Comparison of ENCODE assay signal across 8 cellular contexts in the genomic region with DNA sequence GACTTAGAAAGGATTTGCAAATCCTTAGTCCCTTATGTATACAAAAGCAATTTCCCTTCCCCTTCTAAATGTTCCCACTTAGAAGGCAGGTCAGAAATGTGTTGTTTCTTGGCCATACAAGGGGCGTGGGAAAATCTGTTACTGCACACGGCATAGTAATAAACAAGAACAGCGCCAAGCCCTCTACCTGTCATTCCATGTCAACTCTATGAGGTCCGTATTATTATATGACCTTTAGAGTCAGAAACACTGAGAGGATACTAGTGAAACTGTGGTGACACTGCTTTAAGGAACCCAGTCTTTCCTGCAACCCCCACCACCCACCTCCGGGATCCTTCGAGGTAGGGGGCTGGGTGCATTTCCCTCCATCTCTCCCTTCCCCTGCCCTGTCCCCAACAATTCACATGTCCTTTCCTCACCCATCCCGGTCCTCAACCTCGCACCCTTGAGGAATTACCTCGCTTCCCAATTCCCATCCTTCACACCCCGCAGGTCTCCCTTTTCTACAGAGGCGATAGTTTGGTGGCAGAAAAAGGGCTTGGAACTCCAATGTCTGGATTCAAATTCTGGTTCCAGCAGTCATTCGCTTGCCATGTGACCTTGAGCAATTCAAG. TPM values are rescaled to one million over a fixed set of nuclear protein-coding genes. Genes with fewer than 3 reads are reported as not detected.
DNase-seq lines count a peak whose midpoint lies in the region; ATAC-seq and TF ChIP-seq lines count a peak whose summit lies in the region.

No MANE protein-coding gene starts in this region.

- H3K36me3 ChIP-seq in DND-41 (ENCODE audit: insufficient read depth, low read length) (peaks cover 19% of the 10 kb centered on the region; the same call in 1 of the 2 replicates), PC-3 (ENCODE audit: low read depth, low read length) (peaks cover 18% of the 10 kb centered on the region), parathyroid adenoma (ENCODE audit: control insufficient read depth, insufficient read depth, low read length) (no peaks in the 10 kb centered on the region)

- CTCF ChIA-PET in PC-3 (lab: Charles Lee) = no interaction called here

- H3K9me2 ChIP-seq in PC-3 (replicated peaks; ENCODE audit: low read length) = no peaks in the 10 kb centered on the region

- peak overlapping the region; percentile 86 for H2AFZ ChIP-seq in DND-41 (ENCODE audit: low read depth, low read length)
- H2AFZ ChIP-seq in PC-3 (ENCODE audit: low read length) = peak overlapping the region; percentile 63; the same call in 1 of the 2 replicates
- H2AFZ ChIP-seq in parathyroid adenoma = peak overlapping the region; percentile 83

- no peaks in the 10 kb centered on the region for H3K27me3 ChIP-seq in DND-41 (ENCODE audit: insufficient read depth, low read length, poor library complexity)
- H3K27me3 ChIP-seq in PC-3 (ENCODE audit: low read length) = no peaks in the 10 kb centered on the region
- no peaks in the 10 kb centered on the region for H3K27me3 ChIP-seq in parathyroid adenoma (ENCODE audit: control insufficient read depth, insufficient read depth, low read length)

- BruUV-seq in PC-3 (replicated peaks; lab: Mats Ljungman, UMichigan) = no TSS peak

- H3K9me3 ChIP-seq in DND-41 (ENCODE audit: insufficient read depth, low read length, severe bottlenecking) = no peaks in the 10 kb centered on the region
- no peaks in the 10 kb centered on the region for H3K9me3 ChIP-seq in PC-3 (ENCODE audit: low read length)
- H3K9me3 ChIP-seq in parathyroid adenoma (ENCODE audit: control insufficient read depth, low read length) = no peaks in the 10 kb centered on the region

- no peak for TF ChIP-seq CTCF in DND-41 (IDR thresholded peaks at IDR 0.05; ENCODE audit: borderline replicate concordance, extremely low read depth, low read length, poor library complexity, severe bottlenecking)
- TF ChIP-seq CTCF in PC-3 (conservative IDR thresholded peaks at IDR 0.05; ENCODE audit: low read depth, low read length) = no peak
- no peak for TF ChIP-seq CTCF in epithelial cell of esophagus (IDR thresholded peaks at IDR 0.05; ENCODE audit: insufficient read depth, low read depth, low read length, missing control alignments)
- TF ChIP-seq CTCF in parathyroid adenoma (IDR thresholded peaks at IDR 0.05) = no peak

- H3K9ac ChIP-seq in DND-41 (ENCODE audit: low read depth, low read length) (peak overlapping the region; percentile 68), PC-3 (ENCODE audit: low read length) (peak overlapping the region; percentile 82), parathyroid adenoma (no peak overlapping the region)

- DNase-seq in DND-41 = no peak
- DNase-seq in PC-3 = no peak
- DNase-seq in epithelial cell of esophagus (ENCODE audit: low read depth) = no peak
- no peak for DNase-seq in epidermal melanocyte (ENCODE audit: insufficient read length, low spot score)
- no peak for DNase-seq in NCI-H146 (lab: John Stamatoyannopoulos, UW)

- H3K4me2 ChIP-seq in DND-41 (ENCODE audit: insufficient read depth, low read length) (peak overlapping the region; percentile 76), PC-3 (ENCODE audit: low read length) (peak overlapping the region; percentile 93), parathyroid adenoma (ENCODE audit: low read length) (peak overlapping the region; percentile 83)

- H3K27ac ChIP-seq in DND-41 (ENCODE audit: low read length) = peak overlapping the region; percentile 80
- peak overlapping the region; percentile 43 for H3K27ac ChIP-seq in PC-3 (ENCODE audit: low read length)
- peak overlapping the region; percentile 51 for H3K27ac ChIP-seq in parathyroid adenoma

- intact Hi-C loops in PC-3 (cut with micrococcal nuclease) = no loop called here

- H3K79me2 ChIP-seq in DND-41 (ENCODE audit: insufficient read depth, low read length) (peaks cover 56% of the 10 kb centered on the region), PC-3 (ENCODE audit: low read length) (peaks cover 54% of the 10 kb centered on the region), parathyroid adenoma (peaks cover 22% of the 10 kb centered on the region)

- H3K4me1 ChIP-seq in DND-41 (ENCODE audit: insufficient read depth, low read length) = peaks cover 17% of the 10 kb centered on the region
- peaks cover 9% of the 10 kb centered on the region for H3K4me1 ChIP-seq in PC-3 (ENCODE audit: insufficient read depth, low read length)
- no peaks in the 10 kb centered on the region for H3K4me1 ChIP-seq in parathyroid adenoma

- H3K4me3 ChIP-seq in DND-41 (ENCODE audit: low read depth in 1 of 2, low read length in 2 of 2) = peak overlapping the region; percentile 79 to 84
- peak overlapping the region; percentile 95 for H3K4me3 ChIP-seq in PC-3 (ENCODE audit: low read length)
- H3K4me3 ChIP-seq in epithelial cell of esophagus (ENCODE audit: low read length) = peak overlapping the region; percentile 95
- H3K4me3 ChIP-seq in parathyroid adenoma (ENCODE audit: low read depth, low read length) = peak overlapping the region; percentile 69

- H3F3A ChIP-seq in PC-3 (ENCODE audit: low read length, unreplicated experiment) = no peaks in the 10 kb centered on the region

- ATAC-seq in DND-41 (ENCODE audit: insufficient read depth, low read depth) (no peak), PC-3 (no peak), GM19324 (IDR thresholded peaks at IDR 0.05; ENCODE audit: low FRiP score, unreplicated experiment) (no peak), HG03159 (IDR thresholded peaks at IDR 0.05; ENCODE audit: unreplicated experiment) (no peak)

- POLR2A ChIA-PET in PC-3 (lab: Charles Lee; ENCODE audit: unreplicated experiment) = no interaction called here

- H4K20me1 ChIP-seq in DND-41 (ENCODE audit: insufficient read depth, low read length) = peaks cover 10% of the 10 kb centered on the region; the same call in 1 of the 2 replicates
- 0 out of 2 replicates have a peak, but pooled peaks cover 5% of the 10 kb centered on the region for H4K20me1 ChIP-seq in PC-3 (ENCODE audit: low read length)

RNA-seq across cellular contexts. Expression of gene SDHB, which starts 0.7 kb away (rescaled TPM):
- total RNA-seq in PC-3 (2014; rRNA removed) = 283 and 336 TPM in 2 replicates

RNA-seq across cellular contexts. Expression of gene ATP13A2, which starts 41.5 kb away (rescaled TPM):
- 48.4 and 51.9 TPM in 2 replicates for total RNA-seq in PC-3 (2014; rRNA removed)
